ENCODE assay signal across 17 cellular contexts in the genomic region with DNA sequence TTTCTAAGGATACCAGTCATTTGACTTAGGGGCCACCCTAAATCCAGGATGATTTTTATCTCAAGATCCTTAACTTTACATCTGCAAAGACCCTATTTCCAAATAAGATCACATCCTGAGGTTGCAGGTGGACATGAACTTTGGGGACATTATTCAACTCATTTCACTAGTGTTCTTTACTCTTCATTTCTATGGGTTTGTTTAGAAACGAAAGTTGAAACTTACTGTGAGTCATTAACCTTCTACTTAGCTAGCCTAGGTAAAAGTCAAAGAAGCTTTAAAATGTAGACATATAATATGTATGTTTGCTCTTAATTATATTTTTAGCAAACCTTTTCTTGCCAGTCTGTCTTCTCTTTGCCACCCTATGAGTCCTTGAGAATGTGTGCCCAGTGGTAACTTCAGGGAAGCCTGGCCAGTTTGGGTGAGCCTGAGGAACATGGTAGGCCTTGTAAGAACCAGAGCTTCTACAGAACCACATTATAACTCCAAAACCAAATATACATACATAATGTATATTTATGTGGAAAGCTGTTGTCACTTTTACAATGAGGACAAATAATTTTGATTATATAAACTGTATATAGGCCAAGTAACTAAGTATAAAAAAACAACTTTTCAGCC. TPM values are rescaled to one million over a fixed set of nuclear protein-coding genes. Genes with fewer than 3 reads are reported as not detected.
DNase-seq lines count a peak whose midpoint lies in the region; ATAC-seq and TF ChIP-seq lines count a peak whose summit lies in the region.
"Had no signal": no experiment of that assay in that cellular context is flagged by ENCODE, and none has a peak within 500 bp of the region (broad histone marks: within the 10 kb centered on the region; RNA-seq: fewer than 3 reads in every experiment).

No MANE protein-coding gene starts in this region.

- H2AFZ ChIP-seq in MM.1S (ENCODE audit: low read length) = no peak overlapping the region

- no peak overlapping the region for H3K27ac ChIP-seq in MM.1S (ENCODE audit: low read length)
- H3K27ac ChIP-seq in ovary = no peak overlapping the region
- H3K27ac ChIP-seq: lower lobe of right lung, right atrium auricular region had no signal

- DNase-seq in GM13976 (ENCODE audit: low spot score) (peak; percentile 45), T-cell (no peak), naive B cell (no peak), MM.1S (no peak), ovary (no peak), NCI-H2081 treated with DMSO at 0.1 percent for 48 hours (lab: John Stamatoyannopoulos, UW) (no peak), NOMO-1 treated with dmso at 0.1 percent for 144 hours (lab: John Stamatoyannopoulos, UW; ENCODE audit: unreplicated experiment) (no peak)
- DNase-seq: effector memory CD4-positive, alpha-beta T cell; EL; foreskin fibroblast; lower lobe of right lung; NCI-H1092 treated with DMSO at 0.1 percent for 48 hours had no signal

- peaks cover 93% of the 10 kb centered on the region for H3K79me2 ChIP-seq in MM.1S (ENCODE audit: low read length)

- H3K9ac ChIP-seq in MM.1S (ENCODE audit: low read length) = no peak overlapping the region

- H3K27me3 ChIP-seq in MM.1S (replicated peaks; ENCODE audit: insufficient read depth, low read length) = no peaks in the 10 kb centered on the region
- no peaks in the 10 kb centered on the region for H3K27me3 ChIP-seq in ovary
- H3K27me3 ChIP-seq: right atrium auricular region had no signal

- H3K4me3 Mint-ChIP-seq in T-cell (no peak overlapping the region), naive B cell (peak overlapping the region in 1 of 8 donors; percentile 44)
- H3K4me3 Mint-ChIP-seq: IgD-negative memory B cell, neural crest cell had no signal

- POLR2A ChIA-PET in T-cell (lab: Charles Lee) = no interaction called here

- no peak for TF ChIP-seq EP300 in ovary (IDR thresholded peaks at IDR 0.05)

- H3K4me3 ChIP-seq in MM.1S (ENCODE audit: low read length) = no peak overlapping the region
- H3K4me3 ChIP-seq in ovary = no peak overlapping the region
- H3K4me3 ChIP-seq: lower lobe of right lung, right atrium auricular region had no signal

- H3K36me3 ChIP-seq in MM.1S (replicated peaks; ENCODE audit: insufficient read depth, low read length) = peaks cover 5% of the 10 kb centered on the region; the same call in 1 of the 2 replicates
- H3K36me3 ChIP-seq in ovary = no peaks in the 10 kb centered on the region

- H3K27ac Mint-ChIP-seq in T-cell (peak overlapping the region; percentile 21 to 65), naive B cell (peak overlapping the region; percentile 20 to 76 (median 46))

- 90 to 100% (median 92%) methylated on average over 1 of the region's 1 CpG for WGBS in ovary, 3 donors

- H3K4me1 ChIP-seq in MM.1S (ENCODE audit: low read length) = 0 out of 2 replicates have a peak, but pooled peaks cover 15% of the 10 kb centered on the region
- peaks cover 7% of the 10 kb centered on the region for H3K4me1 ChIP-seq in ovary (ENCODE audit: insufficient read depth)

- H3K9me3 Mint-ChIP-seq in T-cell (no peaks in the 10 kb centered on the region), naive B cell (no peaks in the 10 kb centered on the region)
- H3K9me3 Mint-ChIP-seq: IgD-negative memory B cell, neural crest cell had no signal

- CTCF ChIA-PET in T-cell (lab: Charles Lee) = no interaction called here

- H4K20me1 ChIP-seq in MM.1S (ENCODE audit: insufficient read depth, low read length) = peaks cover 15% of the 10 kb centered on the region; the same call in 1 of the 2 replicates

- intact Hi-C loops in ovary (cut with DNase I) = no loop called here

- H3K4me1 Mint-ChIP-seq in T-cell (peaks cover 61 to 76% (median 68%) of the 10 kb centered on the region in 3 donors), naive B cell (peaks cover 26 to 66% (median 51%) of the 10 kb centered on the region in 3 donors)

- H3K9me3 ChIP-seq in MM.1S (replicated peaks; ENCODE audit: insufficient read depth, low read length) = no peaks in the 10 kb centered on the region
- H3K9me3 ChIP-seq in ovary = no peaks in the 10 kb centered on the region
- H3K9me3 ChIP-seq: lower lobe of right lung, right atrium auricular region had no signal

- no peak overlapping the region for H3K4me2 ChIP-seq in MM.1S (ENCODE audit: low read depth, low read length)

- TF ChIP-seq CTCF in GM13976 (IDR thresholded peaks at IDR 0.05; ENCODE audit: borderline replicate concordance, control extremely low read depth, extremely low read depth, insufficient read depth, missing control alignments) (no peak), MM.1S (IDR thresholded peaks at IDR 0.05; ENCODE audit: low read length) (no peak), ovary (IDR thresholded peaks at IDR 0.05) (no peak)

- in situ Hi-C loops in GM13976 (cut with MboI; ENCODE audit: low sequenced_read_pairs, unreplicated experiment) = no loop called here

- peak; percentile 84 for ATAC-seq in GM21619 (IDR thresholded peaks at IDR 0.05; ENCODE audit: unreplicated experiment)
- no peak for ATAC-seq in T-cell (replicated peaks in 1 of 4)
- ATAC-seq in naive B cell (ENCODE audit: low read depth in 2 of 2) = no peak
- ATAC-seq: lower lobe of right lung, SK-N-SH treated with all-trans-retinoic acid at 6 μM for 48 hours had no signal

- TF ChIP-seq POLR2A in ovary (IDR thresholded peaks at IDR 0.05) = no peak

- H3F3A ChIP-seq in MM.1S (ENCODE audit: insufficient read depth, low read length) = peaks cover 8% of the 10 kb centered on the region; the same call in 1 of the 2 replicates

- no peaks in the 10 kb centered on the region for H3K27me3 Mint-ChIP-seq in T-cell
- no peaks in the 10 kb centered on the region for H3K27me3 Mint-ChIP-seq in naive B cell
- H3K27me3 Mint-ChIP-seq: IgD-negative memory B cell had no signal

- H3K36me3 Mint-ChIP-seq in T-cell = peaks cover 22% of the 10 kb centered on the region
- peaks cover 0 to 6% of the 10 kb centered on the region in 2 donors for H3K36me3 Mint-ChIP-seq in naive B cell

- H3K9me2 ChIP-seq in MM.1S (replicated peaks; ENCODE audit: insufficient read depth, low read length) = no peaks in the 10 kb centered on the region

RNA-seq across cellular contexts. Expression of a gene that starts 38.4 kb away (rescaled TPM):
- total RNA-seq in T-cell (100 to 1,000 TPM; 155 to 173 (median 168) TPM), ovary (100 to 1,000 TPM in 3 of 7 donors, 10 to 100 TPM in 4; 58.9 to 120 (median 93.8) TPM)
- polyA plus RNA-seq in naive B cell (ENCODE audit: low read depth in 6 of 6) (10 to 100 TPM; 13.0 to 41.5 (median 14.6) TPM), ovary (10 to 100 TPM; 28.5 to 42.9 TPM)
